19 cellular contexts compared by ENCODE assay signal in genomic region chr2:172275239-172275638, GRCh38.
"Had no signal": no experiment of that assay in that cellular context is flagged by ENCODE, and none has a peak within 500 bp of the region (broad histone marks: within the 10 kb centered on the region; RNA-seq: fewer than 3 reads in every experiment).

No MANE protein-coding gene starts in this region.

- H3K9ac ChIP-seq: KMS-11 had no signal

- ATAC-seq: activated CD4-positive, alpha-beta T cell treated with anti-CD3 and anti-CD28 coated beads for 36 hours; activated T-cell treated with anti-CD3 and anti-CD28 coated beads, Interleukin-2, amount 50 U/mL, for 72 hours had no signal

- H3K27me3 ChIP-seq: brain microvascular endothelial cell, cardiac muscle cell had no signal

- H3K36me3 ChIP-seq: brain microvascular endothelial cell, cardiac muscle cell, WERI-Rb-1 had no signal

- H3K9me3 Mint-ChIP-seq: activated CD4-positive, alpha-beta memory T cell treated with anti-CD3 and anti-CD28 coated beads, Interleukin-2, amount 10 ng/mL, durations not matched to agents 7 days and 5 days had no signal

- H3K36me3 Mint-ChIP-seq: activated naive CD4-positive, alpha-beta T cell treated with anti-CD3 and anti-CD28 coated beads, Interleukin-2, amount 10 ng/mL, durations not matched to agents 7 days and 5 days had no signal

- DNase-seq: activated CD4-positive, alpha-beta memory T cell treated with anti-CD3 and anti-CD28 coated beads, Interleukin-2, amount 10 ng/mL, durations not matched to agents 7 days and 5 days; activated CD4-positive, alpha-beta T cell treated with anti-CD3 and anti-CD28 coated beads for 36 hours; activated CD4-positive, alpha-beta T cell treated with anti-CD3 and anti-CD28 coated beads, Interleukin-2, amount 50 U/mL, for 1 hour; activated gamma-delta T cell treated with Interleukin-2 at 50 U/mL for 16 hours; activated naive CD4-positive, alpha-beta T cell treated with anti-CD3 and anti-CD28 coated beads, Interleukin-2, amount 10 ng/mL, durations not matched to agents 7 days and 5 days; activated naive CD8-positive, alpha-beta T cell treated with anti-CD3 and anti-CD28 coated beads for 36 hours; activated T-cell treated with anti-CD3 and anti-CD28 coated beads, Interleukin-2, amount 50 U/mL, for 72 hours; brain microvascular endothelial cell; NCI-H1092; NCI-H1417; NCI-H1930; NCI-H2107; NCI-H446; SIG-M5; T-helper 1 cell; WERI-Rb-1 had no signal

- H3K27ac Mint-ChIP-seq: activated CD4-positive, alpha-beta memory T cell treated with anti-CD3 and anti-CD28 coated beads, Interleukin-2, amount 10 ng/mL, durations not matched to agents 7 days and 5 days; activated CD4-positive, alpha-beta T cell treated with anti-CD3 and anti-CD28 coated beads for 36 hours; activated naive CD4-positive, alpha-beta T cell treated with anti-CD3 and anti-CD28 coated beads, Interleukin-2, amount 10 ng/mL, durations not matched to agents 7 days and 5 days; activated naive CD8-positive, alpha-beta T cell treated with anti-CD3 and anti-CD28 coated beads for 36 hours; activated T-cell treated with anti-CD3 and anti-CD28 coated beads, Interleukin-2, amount 50 U/mL, for 72 hours; activated T-helper 2 cell treated with anti-CD3 and anti-CD28 coated beads, Interferon-gamma antibody, Interleukin-2, Interleukin-4, amounts not matched to agents 10 μg/mL and 5 μg/mL and 100 μg/mL, durations not matched to agents 14 hours and 24 hours and 36 hours had no signal

- H3K4me3 ChIP-seq: cardiac muscle cell had no signal

- H3K4me1 Mint-ChIP-seq: activated CD4-positive, alpha-beta memory T cell treated with anti-CD3 and anti-CD28 coated beads, Interleukin-2, amount 10 ng/mL, durations not matched to agents 7 days and 5 days had no signal

- H3K4me2 ChIP-seq: KMS-11 had no signal

- H3K4me3 Mint-ChIP-seq: activated CD4-positive, alpha-beta memory T cell treated with anti-CD3 and anti-CD28 coated beads, Interleukin-2, amount 10 ng/mL, durations not matched to agents 7 days and 5 days; activated CD4-positive, alpha-beta T cell treated with anti-CD3 and anti-CD28 coated beads for 36 hours; activated naive CD4-positive, alpha-beta T cell treated with anti-CD3 and anti-CD28 coated beads, Interleukin-2, amount 10 ng/mL, durations not matched to agents 7 days and 5 days; activated naive CD8-positive, alpha-beta T cell treated with anti-CD3 and anti-CD28 coated beads for 36 hours; activated T-cell treated with anti-CD3 and anti-CD28 coated beads, Interleukin-2, amount 50 U/mL, for 72 hours had no signal

- H3K27ac ChIP-seq: brain microvascular endothelial cell, cardiac muscle cell, KMS-11, WERI-Rb-1 had no signal
